In genomic region chr1:81559662-81560350, GRCh38 we compare ENCODE assay signal across 14 cellular contexts.
DNase-seq lines count a peak whose midpoint lies in the region; ATAC-seq and TF ChIP-seq lines count a peak whose summit lies in the region.
"Had no signal": no experiment of that assay in that cellular context is flagged by ENCODE, and none has a peak within 500 bp of the region (broad histone marks: within the 10 kb centered on the region; RNA-seq: fewer than 3 reads in every experiment).

No MANE protein-coding gene starts in this region.

- H3K79me1 ChIP-seq in neuronal stem cell (ENCODE audit: low read depth, low read length) = no peaks in the 10 kb centered on the region

- H4K91ac ChIP-seq in neuronal stem cell (ENCODE audit: low read depth, low read length, poor library complexity) = no peak overlapping the region

- no peak overlapping the region for H3K4ac ChIP-seq in neuronal stem cell (ENCODE audit: low read length)

- ATAC-seq in GM18867 (IDR thresholded peaks at IDR 0.05; ENCODE audit: unreplicated experiment) (peak; percentile 53), RWPE2 (ENCODE audit: low read depth) (peak; percentile 51; the same call in 1 of the 3 replicates), foreskin keratinocyte (peak; percentile 72), upper lobe of left lung (ENCODE audit: low FRiP score in 2 of 2) (no peak)
- ATAC-seq: CD8-positive, alpha-beta T cell; stimulated activated naive CD8-positive, alpha-beta T cell treated with anti-CD3 and anti-CD28 coated beads, Interleukin-15, Interleukin-2, amounts not matched to agents 100 U/mL and 50 U/mL, for 24 hours had no signal

- no peak overlapping the region for H2BK5ac ChIP-seq in neuronal stem cell (ENCODE audit: low read length)

- H4K8ac ChIP-seq in neuronal stem cell (ENCODE audit: low read depth, low read length) = no peak overlapping the region

- H3K14ac ChIP-seq in neuronal stem cell (ENCODE audit: low read length) = no peak overlapping the region

- H3K27me3 ChIP-seq in RWPE2 (ENCODE audit: insufficient read depth, poor library complexity, severe bottlenecking) (no peaks in the 10 kb centered on the region), foreskin keratinocyte (no peaks in the 10 kb centered on the region), upper lobe of left lung (no peaks in the 10 kb centered on the region), neuronal stem cell (ENCODE audit: control insufficient read depth in 3 of 3, insufficient read depth in 3 of 3, low read depth in 1 of 3, low read length in 3 of 3) (no peaks in the 10 kb centered on the region)
- H3K27me3 ChIP-seq: right atrium auricular region had no signal

- no peak overlapping the region for H2BK120ac ChIP-seq in neuronal stem cell (ENCODE audit: low read depth, low read length)

- H2BK12ac ChIP-seq in neuronal stem cell (ENCODE audit: low read length) = no peak overlapping the region

- no peak overlapping the region for H2BK15ac ChIP-seq in neuronal stem cell (ENCODE audit: low read length)

- H3K27ac ChIP-seq in RWPE2 (ENCODE audit: poor library complexity, severe bottlenecking) = no peak overlapping the region
- H3K27ac ChIP-seq in foreskin keratinocyte = no peak overlapping the region
- no peak overlapping the region for H3K27ac ChIP-seq in upper lobe of left lung
- no peak overlapping the region for H3K27ac ChIP-seq in neuronal stem cell (replicated peaks; ENCODE audit: low read length)
- H3K27ac ChIP-seq: right atrium auricular region had no signal

- H3K4me2 ChIP-seq in neuronal stem cell (ENCODE audit: insufficient read depth, low read length, poor library complexity, severe bottlenecking) = no peak overlapping the region

- H3K18ac ChIP-seq in neuronal stem cell (ENCODE audit: low read length) = no peak overlapping the region

- TF ChIP-seq POLR2A in upper lobe of left lung (IDR thresholded peaks at IDR 0.05) = no peak

- no peaks in the 10 kb centered on the region for H3K9me3 ChIP-seq in RWPE2 (ENCODE audit: severe bottlenecking)
- no peaks in the 10 kb centered on the region for H3K9me3 ChIP-seq in upper lobe of left lung
- H3K9me3 ChIP-seq in neuronal stem cell (replicated peaks in 1 of 2; ENCODE audit: control insufficient read depth in 2 of 2, insufficient read depth in 1 of 2, low read depth in 1 of 2, low read length in 2 of 2) = peaks cover 0 to 9% of the 10 kb centered on the region in 2 donors
- H3K9me3 ChIP-seq: right atrium auricular region had no signal

- H3K23ac ChIP-seq in neuronal stem cell (ENCODE audit: low read depth, low read length, poor library complexity) = no peak overlapping the region

- no peak overlapping the region for H2AFZ ChIP-seq in neuronal stem cell (ENCODE audit: low read length)

- DNase-seq in AG09309 (ENCODE audit: low read depth) (no peak), RWPE2 (ENCODE audit: low spot score) (no peak), foreskin keratinocyte (no peak), upper lobe of left lung (no peak), neuronal stem cell (ENCODE audit: low spot score) (no peak), NCI-H1417 treated with DMSO at 0.1 percent for 48 hours (lab: John Stamatoyannopoulos, UW) (no peak), NCI-H1694 (lab: John Stamatoyannopoulos, UW) (no peak)
- DNase-seq: activated naive CD4-positive, alpha-beta T cell; CD8-positive, alpha-beta T cell; NCI-H1092; stimulated activated CD4-positive, alpha-beta T cell treated with anti-CD3 and anti-CD28 coated beads, Interleukin-4, amount 100 ng/mL, for 4 hours; stimulated activated naive CD8-positive, alpha-beta T cell treated with anti-CD3 and anti-CD28 coated beads, Interleukin-15, Interleukin-2, amounts not matched to agents 100 U/mL and 50 U/mL, for 24 hours had no signal

- H3K4me1 ChIP-seq in RWPE2 (ENCODE audit: insufficient read depth, poor library complexity, severe bottlenecking) = no peaks in the 10 kb centered on the region
- H3K4me1 ChIP-seq in foreskin keratinocyte = no peaks in the 10 kb centered on the region
- H3K4me1 ChIP-seq in upper lobe of left lung = peaks cover 0 to 4% (median 0%) of the 10 kb centered on the region in 4 donors
- H3K4me1 ChIP-seq in neuronal stem cell (ENCODE audit: control insufficient read depth in 2 of 2, insufficient read depth in 1 of 2, low read depth in 1 of 2, low read length in 2 of 2) = peaks cover 0 to 2% of the 10 kb centered on the region in 2 donors
- H3K4me1 ChIP-seq: right atrium auricular region had no signal

- H3K4me3 ChIP-seq in AG09309 (ENCODE audit: control insufficient read depth, low read depth, low read length) = no peak overlapping the region
- no peak overlapping the region for H3K4me3 ChIP-seq in RWPE2 (ENCODE audit: severe bottlenecking)
- no peak overlapping the region for H3K4me3 ChIP-seq in upper lobe of left lung
- no peak overlapping the region for H3K4me3 ChIP-seq in neuronal stem cell (ENCODE audit: low read length in 2 of 2)
- H3K4me3 ChIP-seq: right atrium auricular region had no signal

- no peak overlapping the region for H2AK5ac ChIP-seq in neuronal stem cell (ENCODE audit: low read depth, low read length)

- 45 to 54% methylated on average over 1 of the region's 1 CpG for whole genome bisulfite sequencing in upper lobe of left lung, 2 donors
- WGBS in neuronal stem cell (ENCODE audit: extremely low coverage in 2 of 2, insufficient read length in 2 of 2, insufficient replicate concordance in 1 of 2), 2 donors = no CpG with 5 or more reads among the region's 1 CpG

- H3K9ac ChIP-seq in neuronal stem cell (ENCODE audit: low read depth, low read length, poor library complexity) = no peak overlapping the region

- TF ChIP-seq CTCF in AG09309 (IDR thresholded peaks at IDR 0.05; ENCODE audit: control insufficient read depth, insufficient read depth, low read depth, low read length, missing control alignments) (peak; percentile 18), RWPE2 (IDR thresholded peaks at IDR 0.05; ENCODE audit: poor library complexity, severe bottlenecking) (peak; percentile 19), foreskin keratinocyte (conservative IDR thresholded peaks at IDR 0.05) (peak; percentile 48), upper lobe of left lung (IDR thresholded peaks at IDR 0.05) (no peak)

- H3K36me3 ChIP-seq in RWPE2 (ENCODE audit: low read depth) (no peaks in the 10 kb centered on the region), upper lobe of left lung (no peaks in the 10 kb centered on the region), neuronal stem cell (replicated peaks in 1 of 2; ENCODE audit: control insufficient read depth in 2 of 2, insufficient read depth in 2 of 2, low read length in 2 of 2) (peaks cover 0 to 11% of the 10 kb centered on the region in 2 donors)
- H3K36me3 ChIP-seq: right atrium auricular region had no signal

- no peak for TF ChIP-seq EP300 in upper lobe of left lung (IDR thresholded peaks at IDR 0.05)

Comparison
In these comparisons a context has a peak if more than half of its experiments do, and no peak if none do; other contexts are left out.
1. CTCF ChIP-seq: peak in AG09309 (single experiment), RWPE2 (single experiment) and foreskin keratinocyte (single experiment); none in upper lobe of left lung (0 of 6).
2. ATAC-seq: peak in GM18867 (single experiment), RWPE2 (single experiment) and foreskin keratinocyte (single experiment); none in upper lobe of left lung (0 of 2).